ENCODE assay signal across 13 cellular contexts in the genomic region with DNA sequence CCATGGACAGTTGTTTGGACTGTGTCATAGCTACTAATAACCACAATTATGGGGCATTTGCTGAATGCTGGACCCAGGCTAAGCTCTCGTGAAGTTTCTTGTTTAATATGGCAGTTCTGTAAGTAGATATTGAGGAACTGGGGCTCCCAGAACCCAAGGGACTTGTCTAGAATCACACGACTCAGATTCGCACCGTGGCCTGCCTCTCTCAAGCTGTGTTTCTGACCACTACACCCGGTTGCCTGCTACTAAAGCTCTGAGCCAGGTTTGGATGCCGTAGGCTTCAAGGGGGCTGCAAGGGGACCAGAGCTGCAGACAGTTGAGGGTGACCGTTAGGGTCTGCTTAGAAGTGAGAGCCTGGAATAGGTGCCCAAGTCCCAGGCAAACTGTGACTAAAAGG. TPM values are rescaled to one million over a fixed set of nuclear protein-coding genes. Genes with fewer than 3 reads are reported as not detected.
DNase-seq lines count a peak whose midpoint lies in the region; ATAC-seq and TF ChIP-seq lines count a peak whose summit lies in the region.
"Had no signal": no experiment of that assay in that cellular context is flagged by ENCODE, and none has a peak within 500 bp of the region (broad histone marks: within the 10 kb centered on the region; RNA-seq: fewer than 3 reads in every experiment).

No MANE protein-coding gene starts in this region.

- peak overlapping the region; percentile 66 for H3K4me3 Mint-ChIP-seq in activated CD4-positive, alpha-beta memory T cell treated with anti-CD3 and anti-CD28 coated beads, Interleukin-2, amount 10 ng/mL, durations not matched to agents 7 days and 5 days
- H3K4me3 Mint-ChIP-seq in activated CD4-positive, alpha-beta memory T cell treated with anti-CD3 and anti-CD28 coated beads for 36 hours = no peak overlapping the region
- H3K4me3 Mint-ChIP-seq in CD4-positive, alpha-beta T cell = no peak overlapping the region
- peak overlapping the region; percentile 74 for H3K4me3 Mint-ChIP-seq in activated naive CD8-positive, alpha-beta T cell treated with anti-CD3 and anti-CD28 coated beads, Interleukin-2, amount 10 ng/mL, durations not matched to agents 7 days and 5 days
- H3K4me3 Mint-ChIP-seq in natural killer cell treated with Interleukin-12 subunit alpha and Interleukin-12 subunit beta and Interleukin-15 and Interleukin-18, amount 100 ng/mL, for 72 hours = peak overlapping the region; percentile 85

- H3K27me3 ChIP-seq in CD4-positive, alpha-beta T cell (ENCODE audit: control insufficient read depth, insufficient read depth, low read length) = no peaks in the 10 kb centered on the region
- H3K27me3 ChIP-seq: body of pancreas, MG63, SJCRH30 had no signal

- peaks cover 70% of the 10 kb centered on the region for H3K36me3 Mint-ChIP-seq in activated CD4-positive, alpha-beta memory T cell treated with anti-CD3 and anti-CD28 coated beads, Interleukin-2, amount 10 ng/mL, durations not matched to agents 7 days and 5 days (ENCODE audit: low read depth)
- peaks cover 31% of the 10 kb centered on the region for H3K36me3 Mint-ChIP-seq in activated CD4-positive, alpha-beta memory T cell treated with anti-CD3 and anti-CD28 coated beads for 36 hours
- H3K36me3 Mint-ChIP-seq in CD4-positive, alpha-beta T cell (ENCODE audit: low read depth) = peaks cover 46% of the 10 kb centered on the region
- H3K36me3 Mint-ChIP-seq in activated naive CD8-positive, alpha-beta T cell treated with anti-CD3 and anti-CD28 coated beads, Interleukin-2, amount 10 ng/mL, durations not matched to agents 7 days and 5 days = peaks cover 35% of the 10 kb centered on the region
- no peaks in the 10 kb centered on the region for H3K36me3 Mint-ChIP-seq in natural killer cell treated with Interleukin-12 subunit alpha and Interleukin-12 subunit beta and Interleukin-15 and Interleukin-18, amount 100 ng/mL, for 72 hours

- CTCF ChIA-PET in activated CD4-positive, alpha-beta memory T cell treated with anti-CD3 and anti-CD28 coated beads, Interleukin-2, amount 10 ng/mL, durations not matched to agents 7 days and 5 days (lab: Charles Lee) = interaction anchor here (0.6 to 10.3 kb wide), 28 partner anchors 8 to 1067 kb away, joined by 3 to 256 read pairs (median 4); partner anchors contain the start of genes DCAF1, GRM2, MANF and RAD54L2
- CTCF ChIA-PET in activated CD4-positive, alpha-beta memory T cell treated with anti-CD3 and anti-CD28 coated beads for 36 hours (lab: Charles Lee) = interaction anchor here (0.5 to 7.3 kb wide), 34 partner anchors 8 to 293 kb away, joined by 3 to 202 read pairs (median 4); partner anchors contain the start of genes DCAF1, RAD54L2 and TEX264
- CTCF ChIA-PET in CD4-positive, alpha-beta T cell (lab: Charles Lee) = interaction anchor here (0.6 to 6.3 kb wide), 16 partner anchors 11 to 1317 kb away, joined by 3 to 113 read pairs (median 5); partner anchors contain the start of genes DCAF1, RAD54L2 and TEX264

- no peak for DNase-seq in activated CD4-positive, alpha-beta memory T cell treated with anti-CD3 and anti-CD28 coated beads, Interleukin-2, amount 10 ng/mL, durations not matched to agents 7 days and 5 days
- DNase-seq in activated CD4-positive, alpha-beta memory T cell treated with anti-CD3 and anti-CD28 coated beads for 36 hours = no peak
- no peak for DNase-seq in CD4-positive, alpha-beta T cell
- DNase-seq in activated naive CD8-positive, alpha-beta T cell treated with anti-CD3 and anti-CD28 coated beads, Interleukin-2, amount 10 ng/mL, durations not matched to agents 7 days and 5 days = no peak
- no peak for DNase-seq in natural killer cell treated with Interleukin-12 subunit alpha and Interleukin-12 subunit beta and Interleukin-15 and Interleukin-18, amount 100 ng/mL, for 72 hours (ENCODE audit: low spot score)
- DNase-seq in NCI-H146 (lab: John Stamatoyannopoulos, UW) (no peak), OCI-M1 (lab: John Stamatoyannopoulos, UW) (no peak), DMS153 treated with DMSO at 0.1 percent for 48 hours (lab: John Stamatoyannopoulos, UW; ENCODE audit: unreplicated experiment) (no peak)

- TF ChIP-seq CTCF in CD4-positive, alpha-beta T cell (IDR thresholded peaks at IDR 0.05) = no peak

- intact Hi-C loops in activated CD4-positive, alpha-beta memory T cell treated with anti-CD3 and anti-CD28 coated beads for 36 hours (cut with micrococcal nuclease) = loop anchor here (1.0 to 10.0 kb wide), 5 partner anchors 11 to 372 kb away; partner anchors contain the start of genes DUSP7, RBM15B and TEX264
- intact Hi-C loops in CD4-positive, alpha-beta T cell (cut with DNase I, micrococcal nuclease) = loop anchor here (1.0 to 5.0 kb wide), 6 partner anchors 13 to 1066 kb away; partner anchors contain the start of genes MANF (in 1 of the 2) and MAPKAPK3 (in 1 of the 2)

- ATAC-seq in CD4-positive, alpha-beta T cell (ENCODE audit: poor library complexity) = no peak
- ATAC-seq in activated naive CD8-positive, alpha-beta T cell treated with anti-CD3 and anti-CD28 coated beads, Interleukin-2, amount 10 ng/mL, durations not matched to agents 7 days and 5 days (ENCODE audit: low read depth) = no peak
- ATAC-seq in natural killer cell treated with Interleukin-12 subunit alpha and Interleukin-12 subunit beta and Interleukin-15 and Interleukin-18, amount 100 ng/mL, for 72 hours = no peak

- POLR2A ChIA-PET in activated CD4-positive, alpha-beta memory T cell treated with anti-CD3 and anti-CD28 coated beads, Interleukin-2, amount 10 ng/mL, durations not matched to agents 7 days and 5 days (lab: Charles Lee) = interaction anchor here (0.6 to 4.5 kb wide), 11 partner anchors 9 to 540 kb away, joined by 3 to 140 read pairs (median 4); partner anchors contain the start of genes DCAF1, MANF, RAD54L2 and TEX264
- POLR2A ChIA-PET in activated CD4-positive, alpha-beta memory T cell treated with anti-CD3 and anti-CD28 coated beads for 36 hours (lab: Charles Lee) = interaction anchor here (0.6 to 2.2 kb wide), 7 partner anchors 10 to 299 kb away, joined by 3 to 21 read pairs (median 8); partner anchors contain the start of genes DCAF1 and TEX264
- POLR2A ChIA-PET in CD4-positive, alpha-beta T cell (lab: Charles Lee) = interaction anchor here (0.6 to 4.2 kb wide), 8 partner anchors 11 to 297 kb away, joined by 3 to 65 read pairs (median 6); partner anchors contain the start of genes ABHD14B, DCAF1, MANF and TEX264
- POLR2A ChIA-PET in activated naive CD8-positive, alpha-beta T cell treated with anti-CD3 and anti-CD28 coated beads, Interleukin-2, amount 10 ng/mL, durations not matched to agents 7 days and 5 days (lab: Charles Lee) = interaction anchor here (1.5 to 4.4 kb wide), 3 partner anchors 11 to 297 kb away, joined by 5 to 80 read pairs (median 74); partner anchors contain the start of genes DCAF1 and TEX264

- H3K27ac ChIP-seq in CD4-positive, alpha-beta T cell (ENCODE audit: low read depth, low read length) = no peak overlapping the region
- H3K27ac ChIP-seq: body of pancreas, SJCRH30 had no signal

- H3K9me3 Mint-ChIP-seq in activated CD4-positive, alpha-beta memory T cell treated with anti-CD3 and anti-CD28 coated beads, Interleukin-2, amount 10 ng/mL, durations not matched to agents 7 days and 5 days = no peaks in the 10 kb centered on the region
- no peaks in the 10 kb centered on the region for H3K9me3 Mint-ChIP-seq in activated CD4-positive, alpha-beta memory T cell treated with anti-CD3 and anti-CD28 coated beads for 36 hours
- H3K9me3 Mint-ChIP-seq in CD4-positive, alpha-beta T cell = no peaks in the 10 kb centered on the region
- H3K9me3 Mint-ChIP-seq in activated naive CD8-positive, alpha-beta T cell treated with anti-CD3 and anti-CD28 coated beads, Interleukin-2, amount 10 ng/mL, durations not matched to agents 7 days and 5 days = no peaks in the 10 kb centered on the region
- no peaks in the 10 kb centered on the region for H3K9me3 Mint-ChIP-seq in natural killer cell treated with Interleukin-12 subunit alpha and Interleukin-12 subunit beta and Interleukin-15 and Interleukin-18, amount 100 ng/mL, for 72 hours
- H3K9me3 Mint-ChIP-seq: activated naive CD4-positive, alpha-beta T cell treated with anti-CD3 and anti-CD28 coated beads, Interleukin-2, amount 50 U/mL, for 24 hours; CD14-positive monocyte had no signal

- H3K27ac Mint-ChIP-seq in activated CD4-positive, alpha-beta memory T cell treated with anti-CD3 and anti-CD28 coated beads, Interleukin-2, amount 10 ng/mL, durations not matched to agents 7 days and 5 days = peak overlapping the region; percentile 84
- no peak overlapping the region for H3K27ac Mint-ChIP-seq in activated CD4-positive, alpha-beta memory T cell treated with anti-CD3 and anti-CD28 coated beads for 36 hours
- peak overlapping the region; percentile 51 for H3K27ac Mint-ChIP-seq in CD4-positive, alpha-beta T cell
- peak overlapping the region; percentile 84 for H3K27ac Mint-ChIP-seq in activated naive CD8-positive, alpha-beta T cell treated with anti-CD3 and anti-CD28 coated beads, Interleukin-2, amount 10 ng/mL, durations not matched to agents 7 days and 5 days
- peak overlapping the region; percentile 96 to 98 for H3K27ac Mint-ChIP-seq in natural killer cell treated with Interleukin-12 subunit alpha and Interleukin-12 subunit beta and Interleukin-15 and Interleukin-18, amount 100 ng/mL, for 72 hours

- no peaks in the 10 kb centered on the region for H3K27me3 Mint-ChIP-seq in activated CD4-positive, alpha-beta memory T cell treated with anti-CD3 and anti-CD28 coated beads, Interleukin-2, amount 10 ng/mL, durations not matched to agents 7 days and 5 days
- no peaks in the 10 kb centered on the region for H3K27me3 Mint-ChIP-seq in activated CD4-positive, alpha-beta memory T cell treated with anti-CD3 and anti-CD28 coated beads for 36 hours
- no peaks in the 10 kb centered on the region for H3K27me3 Mint-ChIP-seq in CD4-positive, alpha-beta T cell
- no peaks in the 10 kb centered on the region for H3K27me3 Mint-ChIP-seq in activated naive CD8-positive, alpha-beta T cell treated with anti-CD3 and anti-CD28 coated beads, Interleukin-2, amount 10 ng/mL, durations not matched to agents 7 days and 5 days
- H3K27me3 Mint-ChIP-seq in natural killer cell treated with Interleukin-12 subunit alpha and Interleukin-12 subunit beta and Interleukin-15 and Interleukin-18, amount 100 ng/mL, for 72 hours = no peaks in the 10 kb centered on the region
- H3K27me3 Mint-ChIP-seq: activated naive CD4-positive, alpha-beta T cell treated with anti-CD3 and anti-CD28 coated beads, Interleukin-2, amount 50 U/mL, for 24 hours had no signal

- peaks cover 100% of the 10 kb centered on the region for H3K4me1 Mint-ChIP-seq in activated CD4-positive, alpha-beta memory T cell treated with anti-CD3 and anti-CD28 coated beads, Interleukin-2, amount 10 ng/mL, durations not matched to agents 7 days and 5 days
- peaks cover 86% of the 10 kb centered on the region for H3K4me1 Mint-ChIP-seq in activated CD4-positive, alpha-beta memory T cell treated with anti-CD3 and anti-CD28 coated beads for 36 hours (ENCODE audit: low read depth)
- H3K4me1 Mint-ChIP-seq in CD4-positive, alpha-beta T cell (ENCODE audit: low read depth) = peaks cover 87% of the 10 kb centered on the region
- H3K4me1 Mint-ChIP-seq in activated naive CD8-positive, alpha-beta T cell treated with anti-CD3 and anti-CD28 coated beads, Interleukin-2, amount 10 ng/mL, durations not matched to agents 7 days and 5 days = peaks cover 68% of the 10 kb centered on the region
- peaks cover 72 to 86% of the 10 kb centered on the region in 2 donors for H3K4me1 Mint-ChIP-seq in natural killer cell treated with Interleukin-12 subunit alpha and Interleukin-12 subunit beta and Interleukin-15 and Interleukin-18, amount 100 ng/mL, for 72 hours (ENCODE audit: low read depth in 2 of 2)

- H3K9me3 ChIP-seq in CD4-positive, alpha-beta T cell (ENCODE audit: control insufficient read depth, low read length) = no peaks in the 10 kb centered on the region
- H3K9me3 ChIP-seq: body of pancreas, MG63, SJCRH30 had no signal

RNA-seq across cellular contexts. Expression of gene TEX264, which starts 11.5 kb away (rescaled TPM):
- 100 to 1,000 TPM; 103 to 108 TPM for total RNA-seq in activated CD4-positive, alpha-beta memory T cell treated with anti-CD3 and anti-CD28 coated beads, Interleukin-2, amount 10 ng/mL, durations not matched to agents 7 days and 5 days
- total RNA-seq in activated CD4-positive, alpha-beta memory T cell treated with anti-CD3 and anti-CD28 coated beads for 36 hours = 10 to 100 TPM; 44.9 to 45.2 TPM
- total RNA-seq in CD4-positive, alpha-beta T cell = 10 to 100 TPM; 24.9 to 25.9 TPM
- total RNA-seq in activated naive CD8-positive, alpha-beta T cell treated with anti-CD3 and anti-CD28 coated beads, Interleukin-2, amount 10 ng/mL, durations not matched to agents 7 days and 5 days = 10 to 100 TPM; 49.3 to 49.8 TPM
- total RNA-seq in natural killer cell treated with Interleukin-12 subunit alpha and Interleukin-12 subunit beta and Interleukin-15 and Interleukin-18, amount 100 ng/mL, for 72 hours = 10 to 100 TPM; 27.0 to 31.9 TPM

RNA-seq across cellular contexts. Expression of gene GRM2, which starts 24.3 kb away (rescaled TPM):
- total RNA-seq in activated CD4-positive, alpha-beta memory T cell treated with anti-CD3 and anti-CD28 coated beads, Interleukin-2, amount 10 ng/mL, durations not matched to agents 7 days and 5 days = 1 to 10 TPM; 1.7 to 2.4 TPM
- total RNA-seq in activated CD4-positive, alpha-beta memory T cell treated with anti-CD3 and anti-CD28 coated beads for 36 hours = under 1 TPM; 0.22 to 0.29 TPM
- total RNA-seq in CD4-positive, alpha-beta T cell = 1 to 10 TPM; 4.1 to 4.2 TPM
- 1 to 10 TPM; 1.4 to 2.2 TPM for total RNA-seq in activated naive CD8-positive, alpha-beta T cell treated with anti-CD3 and anti-CD28 coated beads, Interleukin-2, amount 10 ng/mL, durations not matched to agents 7 days and 5 days
- total RNA-seq in natural killer cell treated with Interleukin-12 subunit alpha and Interleukin-12 subunit beta and Interleukin-15 and Interleukin-18, amount 100 ng/mL, for 72 hours = 1 to 10 TPM in 1 of 2 donors, under 1 TPM in 1; 0.90 to 1.0 TPM

Comparison
In these comparisons a context has a peak if more than half of its experiments do, and no peak if none do; other contexts are left out.
1. H3K4me3 Mint-ChIP-seq: peak in activated CD4-positive, alpha-beta memory T cell treated with anti-CD3 and anti-CD28 coated beads, Interleukin-2, amount 10 ng/mL, durations not matched to agents 7 days and 5 days (single experiment), activated naive CD8-positive, alpha-beta T cell treated with anti-CD3 and anti-CD28 coated beads, Interleukin-2, amount 10 ng/mL, durations not matched to agents 7 days and 5 days (single experiment) and natural killer cell treated with Interleukin-12 subunit alpha and Interleukin-12 subunit beta and Interleukin-15 and Interleukin-18, amount 100 ng/mL, for 72 hours (single experiment); none in activated CD4-positive, alpha-beta memory T cell treated with anti-CD3 and anti-CD28 coated beads for 36 hours (single experiment) and CD4-positive, alpha-beta T cell (single experiment).